1 cellular context compared by ENCODE assay signal in genomic region chr10:30637881-30638467, GRCh38.
TF ChIP-seq lines count a peak whose summit lies in the region.

No MANE protein-coding gene starts in this region.

TF ChIP-seq in H1, 55 proteins besides CTCF, POLR2A, EP300 and RAD21:
- TF ChIP-seq EZH2 (IDR thresholded peaks at IDR 0.05; ENCODE audit: low read depth, low read length, severe bottlenecking) (no peak), JUND (IDR thresholded peaks at IDR 0.05; ENCODE audit: low read length) (no peak)
